8 cellular contexts compared by ENCODE assay signal in genomic region chr9:136437430-136437829, GRCh38. TPM values are rescaled to one million over a fixed set of nuclear protein-coding genes. Genes with fewer than 3 reads are reported as not detected.
DNase-seq lines count a peak whose midpoint lies in the region; ATAC-seq and TF ChIP-seq lines count a peak whose summit lies in the region.

No MANE protein-coding gene starts in this region.

- peak overlapping the region; percentile 41 to 87 (median 85) for H3K27ac Mint-ChIP-seq in brain

- peak overlapping the region; percentile 89 to 92 (median 90) for H3K4me3 Mint-ChIP-seq in brain

- DNase-seq in AG08395 (ENCODE audit: low spot score) = peak; percentile 48
- no peak for DNase-seq in HFF-Myc (ENCODE audit: extremely low read depth, low read depth)
- DNase-seq in T-helper 9 cell = no peak

- no peak overlapping the region for H3K27ac ChIP-seq in mucosa of rectum (ENCODE audit: low read depth in 2 of 2, low read length in 2 of 2)

- peaks cover 16 to 17% of the 10 kb centered on the region in 2 donors for H3K4me1 ChIP-seq in mucosa of rectum (ENCODE audit: control insufficient read depth in 2 of 2, insufficient read depth in 2 of 2, low read length in 2 of 2)

- H3K9me3 Mint-ChIP-seq in brain = no peaks in the 10 kb centered on the region

- no peaks in the 10 kb centered on the region for H3K27me3 ChIP-seq in mucosa of rectum (ENCODE audit: control insufficient read depth in 2 of 2, insufficient read depth in 2 of 2, low read length in 2 of 2)

- H3K4me1 Mint-ChIP-seq in brain = peaks cover 28% of the 10 kb centered on the region

- peak overlapping the region; percentile 79 for H3K4me3 ChIP-seq in HFF-Myc (replicated peaks; ENCODE audit: low read depth, low read length)
- peak overlapping the region in 1 of 2 donors; percentile 26 for H3K4me3 ChIP-seq in mucosa of rectum (ENCODE audit: low read length in 2 of 2)

- H3K36me3 ChIP-seq in mucosa of rectum (ENCODE audit: control insufficient read depth in 2 of 2, insufficient read depth in 2 of 2, low read length in 2 of 2) = peaks cover 8 to 26% of the 10 kb centered on the region in 2 donors

- TF ChIP-seq CTCF in HFF-Myc (IDR thresholded peaks at IDR 0.05; ENCODE audit: low read depth, low read length, missing control alignments) (no peak), brain (conservative IDR thresholded peaks at IDR 0.05) (no peak)

- peak overlapping the region; percentile 9 to 41 for H3K9ac ChIP-seq in mucosa of rectum (ENCODE audit: low read depth in 1 of 2, low read length in 2 of 2)

- ATAC-seq in GM18907 (IDR thresholded peaks at IDR 0.05; ENCODE audit: unreplicated experiment) (no peak), HG02840 (IDR thresholded peaks at IDR 0.05; ENCODE audit: low FRiP score, unreplicated experiment) (no peak), GM21360 (IDR thresholded peaks at IDR 0.05; ENCODE audit: unreplicated experiment) (no peak)

- peaks cover 23% of the 10 kb centered on the region for H3K36me3 Mint-ChIP-seq in brain

- peaks cover 3% of the 10 kb centered on the region for H3K27me3 Mint-ChIP-seq in brain

- no peaks in the 10 kb centered on the region for H3K9me3 ChIP-seq in mucosa of rectum (ENCODE audit: control insufficient read depth in 2 of 2, low read length in 2 of 2)

RNA-seq across cellular contexts. Expression of gene INPP5E, which starts 2.2 kb away (rescaled TPM):
- polyA plus RNA-seq in brain (ENCODE audit: insufficient read depth, low read depth, low replicate concordance) = 10.7 TPM

RNA-seq across cellular contexts. Expression of gene PMPCA, which starts 27.0 kb away (rescaled TPM):
- 59.4 TPM for polyA plus RNA-seq in brain (ENCODE audit: insufficient read depth, low read depth, low replicate concordance)

RNA-seq across cellular contexts. Expression of gene ENTR1, which starts 27.0 kb away (rescaled TPM):
- 27.2 TPM for polyA plus RNA-seq in brain (ENCODE audit: insufficient read depth, low read depth, low replicate concordance)

RNA-seq across cellular contexts. Expression of gene SNAPC4, which starts 37.5 kb away (rescaled TPM):
- 9.4 TPM for polyA plus RNA-seq in brain (ENCODE audit: insufficient read depth, low read depth, low replicate concordance)

RNA-seq across cellular contexts. Expression of gene SEC16A, which starts 45.4 kb away (rescaled TPM):
- 80.6 TPM for polyA plus RNA-seq in brain (ENCODE audit: insufficient read depth, low read depth, low replicate concordance)
